ENCODE assay signal across 21 cellular contexts in the genomic region with DNA sequence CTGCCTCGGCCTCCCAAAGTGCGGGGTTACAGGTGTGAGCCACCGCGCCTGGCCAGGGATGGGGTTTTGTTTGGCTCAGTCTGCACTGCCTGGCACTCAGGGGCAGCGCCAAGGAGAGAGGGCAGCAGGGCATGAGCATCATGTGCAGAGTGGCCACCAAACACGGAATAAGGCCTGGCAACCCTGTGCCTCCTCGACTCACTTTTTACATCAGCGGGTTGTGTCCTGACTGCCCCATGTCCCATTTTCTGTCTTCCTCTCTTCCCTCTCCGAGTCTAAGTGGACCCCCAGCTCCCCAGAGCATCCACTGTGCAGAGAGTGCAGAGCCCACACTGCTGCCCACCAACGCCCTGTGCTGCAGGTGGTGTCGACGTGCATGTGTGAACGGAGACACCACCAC. TPM values are rescaled to one million over a fixed set of nuclear protein-coding genes. Genes with fewer than 3 reads are reported as not detected.
DNase-seq lines count a peak whose midpoint lies in the region.
"Had no signal": no experiment of that assay in that cellular context is flagged by ENCODE, and none has a peak within 500 bp of the region (broad histone marks: within the 10 kb centered on the region; RNA-seq: fewer than 3 reads in every experiment).

No MANE protein-coding gene starts in this region.

- H3K4me1 ChIP-seq in trophoblast cell (ENCODE audit: control insufficient read depth in 1 of 2, insufficient read depth in 2 of 2, low read length in 2 of 2): no peaks in the 10 kb centered on the region
- H3K4me1 ChIP-seq: A549, SJCRH30 had no signal

- H3K4me3 ChIP-seq in H7 (ENCODE audit: insufficient read depth, low read depth, low read length): no peak overlapping the region
- H3K4me3 ChIP-seq in trophoblast cell (ENCODE audit: low read depth, low read length): peak overlapping the region; percentile 25
- H3K4me3 ChIP-seq: A549, GM23338, PC-9, SJCRH30 had no signal

- H3K27ac Mint-ChIP-seq in dendritic cell treated with granulocyte-macrophage colony-stimulating factor and Interleukin-4, amounts not matched to agents 40 ng/mL and 50 ng/mL, for 4 days: peak overlapping the region; percentile 18
- H3K27ac Mint-ChIP-seq in activated CD4-positive, alpha-beta T cell treated with anti-CD3 and anti-CD28 coated beads, Interleukin-2, amount 10 ng/mL, durations not matched to agents 24 days and 14 days: no peak overlapping the region
- H3K27ac Mint-ChIP-seq: CD8-positive, alpha-beta T cell; GM23338; HFFc6 had no signal

- intact Hi-C loops in dendritic cell treated with granulocyte-macrophage colony-stimulating factor and Interleukin-4, amounts not matched to agents 40 ng/mL and 50 ng/mL, for 4 days (cut with micrococcal nuclease): no loop called here
- intact Hi-C loops in activated CD4-positive, alpha-beta T cell treated with anti-CD3 and anti-CD28 coated beads, Interleukin-2, amount 10 ng/mL, durations not matched to agents 24 days and 14 days (cut with micrococcal nuclease): no loop called here

- peaks cover 100% of the 10 kb centered on the region for H3K36me3 Mint-ChIP-seq in dendritic cell treated with granulocyte-macrophage colony-stimulating factor and Interleukin-4, amounts not matched to agents 40 ng/mL and 50 ng/mL, for 4 days (ENCODE audit: low read depth)
- peaks cover 66% of the 10 kb centered on the region for H3K36me3 Mint-ChIP-seq in activated CD4-positive, alpha-beta T cell treated with anti-CD3 and anti-CD28 coated beads, Interleukin-2, amount 10 ng/mL, durations not matched to agents 24 days and 14 days (ENCODE audit: low read depth)

- H3K4me3 Mint-ChIP-seq in dendritic cell treated with granulocyte-macrophage colony-stimulating factor and Interleukin-4, amounts not matched to agents 40 ng/mL and 50 ng/mL, for 4 days: no peak overlapping the region
- no peak overlapping the region for H3K4me3 Mint-ChIP-seq in activated CD4-positive, alpha-beta T cell treated with anti-CD3 and anti-CD28 coated beads, Interleukin-2, amount 10 ng/mL, durations not matched to agents 24 days and 14 days
- H3K4me3 Mint-ChIP-seq: CD8-positive, alpha-beta T cell; GM23338; HFFc6 had no signal

- H4K8ac ChIP-seq in trophoblast cell (ENCODE audit: low read depth, low read length): no peak overlapping the region

- H3K27me3 Mint-ChIP-seq in dendritic cell treated with granulocyte-macrophage colony-stimulating factor and Interleukin-4, amounts not matched to agents 40 ng/mL and 50 ng/mL, for 4 days: no peaks in the 10 kb centered on the region
- no peaks in the 10 kb centered on the region for H3K27me3 Mint-ChIP-seq in activated CD4-positive, alpha-beta T cell treated with anti-CD3 and anti-CD28 coated beads, Interleukin-2, amount 10 ng/mL, durations not matched to agents 24 days and 14 days

- H3K36me3 ChIP-seq in H7 (replicated peaks; ENCODE audit: control insufficient read depth, insufficient read depth, low read length) (peaks cover 41% of the 10 kb centered on the region), trophoblast cell (ENCODE audit: control insufficient read depth in 1 of 2, insufficient read depth in 2 of 2, low read length in 2 of 2) (peaks cover 70 to 80% of the 10 kb centered on the region in 2 experiments)

- no peak overlapping the region for H3K23ac ChIP-seq in trophoblast cell (ENCODE audit: low read length)

- no peaks in the 10 kb centered on the region for H3K27me3 ChIP-seq in H7 (ENCODE audit: control insufficient read depth, insufficient read depth, low read length)
- no peaks in the 10 kb centered on the region for H3K27me3 ChIP-seq in trophoblast cell (ENCODE audit: insufficient read depth, low read length)
- H3K27me3 ChIP-seq: SJCRH30 had no signal

- no peak overlapping the region for H2BK120ac ChIP-seq in trophoblast cell (ENCODE audit: insufficient read depth, low read length, poor library complexity)

- H4K91ac ChIP-seq in trophoblast cell (ENCODE audit: low read depth, low read length): no peak overlapping the region

- H3K79me2 ChIP-seq in trophoblast cell (ENCODE audit: control insufficient read depth, insufficient read depth, low read length, poor library complexity): no peaks in the 10 kb centered on the region

- no peak overlapping the region for H3K18ac ChIP-seq in trophoblast cell (ENCODE audit: low read length)

- peaks cover 7% of the 10 kb centered on the region for H3K9me3 ChIP-seq in trophoblast cell (ENCODE audit: insufficient read depth, low read depth, low read length)
- H3K9me3 ChIP-seq: A549, SJCRH30 had no signal

- in situ Hi-C loops in KBM-7 (cut with MboI; ENCODE audit: low pct_unique_long_range_greater_than_20kb, low sequenced_read_pairs): no loop called here

- no peak overlapping the region for H3K4me2 ChIP-seq in trophoblast cell (ENCODE audit: low read length)
- H3K4me2 ChIP-seq: A549, GM23338, KMS-11, PC-9 had no signal

- H3K79me1 ChIP-seq in trophoblast cell (ENCODE audit: low read length): no peaks in the 10 kb centered on the region

- no peak overlapping the region for H3K4ac ChIP-seq in trophoblast cell (ENCODE audit: low read depth, low read length)

- no peaks in the 10 kb centered on the region for H3K9me3 Mint-ChIP-seq in dendritic cell treated with granulocyte-macrophage colony-stimulating factor and Interleukin-4, amounts not matched to agents 40 ng/mL and 50 ng/mL, for 4 days
- no peaks in the 10 kb centered on the region for H3K9me3 Mint-ChIP-seq in activated CD4-positive, alpha-beta T cell treated with anti-CD3 and anti-CD28 coated beads, Interleukin-2, amount 10 ng/mL, durations not matched to agents 24 days and 14 days
- H3K9me3 Mint-ChIP-seq: CD8-positive, alpha-beta T cell; GM23338; HFFc6 had no signal

- no peak overlapping the region for H3K14ac ChIP-seq in trophoblast cell (ENCODE audit: low read length)

- H3K4me1 Mint-ChIP-seq in dendritic cell treated with granulocyte-macrophage colony-stimulating factor and Interleukin-4, amounts not matched to agents 40 ng/mL and 50 ng/mL, for 4 days (ENCODE audit: low read depth): peaks cover 18% of the 10 kb centered on the region
- peaks cover 2% of the 10 kb centered on the region for H3K4me1 Mint-ChIP-seq in activated CD4-positive, alpha-beta T cell treated with anti-CD3 and anti-CD28 coated beads, Interleukin-2, amount 10 ng/mL, durations not matched to agents 24 days and 14 days

- no peak overlapping the region for H2BK5ac ChIP-seq in trophoblast cell (ENCODE audit: low read depth, low read length, poor library complexity)

- no peak overlapping the region for H4K12ac ChIP-seq in trophoblast cell (ENCODE audit: low read depth, low read length)

- H2BK12ac ChIP-seq in trophoblast cell (ENCODE audit: low read length): no peak overlapping the region

- H2AK5ac ChIP-seq in trophoblast cell (ENCODE audit: low read length): no peak overlapping the region

- H3K9ac ChIP-seq in trophoblast cell (ENCODE audit: low read length): no peak overlapping the region
- H3K9ac ChIP-seq: KMS-11 had no signal

- no CpG with 5 or more reads among the region's 13 CpGs for WGBS in trophoblast cell (ENCODE audit: extremely low coverage, insufficient coverage, insufficient read length)

- no peak overlapping the region for H2AFZ ChIP-seq in trophoblast cell (ENCODE audit: insufficient read depth, low read length, poor library complexity)
- H2AFZ ChIP-seq: GM23338, PC-9 had no signal

- peak; percentile 20 for DNase-seq in H7
- no peak for DNase-seq in trophoblast cell
- DNase-seq in KBM-7: no peak
- DNase-seq in HT-29 (ENCODE audit: low spot score): no peak
- no peak for DNase-seq in activated CD4-positive, alpha-beta T cell treated with anti-CD3 and anti-CD28 coated beads, Interleukin-2, amount 10 ng/mL, durations not matched to agents 24 days and 14 days
- DNase-seq: Calu3; CD8-positive, alpha-beta T cell; GF-D8; HFFc6; NCI-H1417; NCI-H187 treated with DMSO at 0.1 percent for 48 hours; NCI-H345; NCI-H524 treated with DMSO at 0.1 percent for 48 hours; PC-9; SJCRH30 had no signal

- H3K27ac ChIP-seq in trophoblast cell (ENCODE audit: low read depth, low read length) (no peak overlapping the region), temporal lobe (ENCODE audit: low read depth, low read length) (peak overlapping the region; percentile 20)
- H3K27ac ChIP-seq: A549, KMS-11, PC-9, RWPE1, SJCRH30 had no signal

RNA-seq across cellular contexts. Expression of gene TRAP1, which starts 18.2 kb away (rescaled TPM):
- total RNA-seq in H7 (2014; rRNA removed; shearing (Covaris generic)): 219 and 221 TPM in 2 replicates
- polyA plus RNA-seq in trophoblast cell (2013): 79.9 and 81.1 TPM in 2 replicates
- 55.1 TPM for total RNA-seq in temporal lobe
- total RNA-seq in HT-29 (2014; rRNA removed; shearing (Covaris generic)): 553 and 632 TPM in 2 replicates
- total RNA-seq in activated CD4-positive, alpha-beta T cell treated with anti-CD3 and anti-CD28 coated beads, Interleukin-2, amount 10 ng/mL, durations not matched to agents 24 days and 14 days: 394 and 421 TPM in 2 replicates
